Comparison of ENCODE assay signal across 8 cellular contexts in the genomic region with DNA sequence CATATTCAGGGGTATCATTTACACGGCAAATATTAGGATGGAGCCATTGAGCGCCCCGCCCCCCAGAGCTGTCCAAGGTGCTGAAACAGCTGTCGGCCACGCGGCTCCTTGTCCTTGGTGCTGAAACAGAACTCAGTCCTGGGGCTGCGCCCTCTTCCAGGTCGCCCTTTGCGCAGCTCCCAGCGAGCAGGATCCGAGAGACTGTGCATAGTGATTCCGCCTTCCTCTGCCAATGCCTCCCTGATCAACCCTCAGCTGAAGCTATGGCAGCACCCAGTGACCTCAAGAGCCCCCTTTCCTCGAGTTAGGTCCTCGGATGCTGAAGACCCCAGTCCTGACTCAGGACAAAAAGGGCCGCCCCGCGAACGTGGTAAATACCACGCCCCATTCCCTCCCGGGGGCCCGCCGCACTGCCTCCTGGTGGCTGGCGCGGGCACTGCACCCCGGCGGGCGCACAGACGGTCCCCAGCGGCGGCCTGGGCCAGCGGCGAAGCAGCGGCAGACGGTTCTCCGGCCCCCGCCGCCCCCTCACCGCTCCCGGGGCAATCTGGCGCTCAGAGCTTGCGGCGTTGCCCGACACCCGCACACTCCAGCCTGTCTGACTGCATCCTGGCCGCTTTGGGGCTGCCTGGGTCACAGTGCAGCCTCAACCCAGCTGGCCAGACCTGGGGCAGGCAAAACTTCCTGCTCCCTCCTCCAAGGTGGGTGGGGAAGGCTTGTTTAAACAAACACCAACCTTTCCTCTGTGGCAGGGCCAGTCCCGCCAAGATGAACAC. TPM values are rescaled to one million over a fixed set of nuclear protein-coding genes. Genes with fewer than 3 reads are reported as not detected.
DNase-seq lines count a peak whose midpoint lies in the region; ATAC-seq and TF ChIP-seq lines count a peak whose summit lies in the region.

No MANE protein-coding gene starts in this region.

- H3K4me3 ChIP-seq in kidney epithelial cell (ENCODE audit: low read depth, low read length), result no peak overlapping the region

- peak; percentile 51 for TF ChIP-seq CTCF in kidney epithelial cell (IDR thresholded peaks at IDR 0.05; ENCODE audit: insufficient read depth, low read length, poor library complexity, severe bottlenecking)

- peaks cover 49% of the 10 kb centered on the region for H3K27me3 ChIP-seq in kidney epithelial cell (ENCODE audit: control insufficient read depth, insufficient read depth, low read length)

- no peak overlapping the region for H3K27ac ChIP-seq in caudate nucleus (ENCODE audit: low read depth, low read length)

- no peaks in the 10 kb centered on the region for H3K36me3 ChIP-seq in kidney epithelial cell (ENCODE audit: control insufficient read depth, insufficient read depth, low read length)

- peak; percentile 76 for DNase-seq in Caki2 (ENCODE audit: low read depth)
- peak; percentile 82 for DNase-seq in LoVo (ENCODE audit: low spot score)
- DNase-seq in activated CD4-positive, CD25-positive, alpha-beta regulatory T cell treated with anti-CD3 and anti-CD28 coated beads, Interleukin-2, amount 50 U/mL, for 16 hours (ENCODE audit: low read depth, low spot score), result peak; percentile 28
- peak in 37 of 61 donors; percentile 5 to 69 (median 27) for DNase-seq in caudate nucleus (lab: John Stamatoyannopoulos, UW)
- no peak for DNase-seq in kidney epithelial cell (ENCODE audit: low read depth)
- peak; percentile 47 to 69 for DNase-seq in stimulated activated CD4-positive, alpha-beta T cell treated with anti-CD3 and anti-CD28 coated beads, Interleukin-1b, Interleukin-23, amount 100 ng/mL, for 4 hours (ENCODE audit: low read depth in 2 of 2)

- ATAC-seq in HG02642 (IDR thresholded peaks at IDR 0.05; ENCODE audit: poor library complexity, unreplicated experiment) (no peak), GM18870 (IDR thresholded peaks at IDR 0.05; ENCODE audit: unreplicated experiment) (no peak)

- in situ Hi-C loops in Caki2 (cut with HindIII; ENCODE audit: low pct_unique_long_range_greater_than_20kb, low sequenced_read_pairs), result no loop called here

RNA-seq across cellular contexts. Expression of a gene that starts 13.4 kb away (rescaled TPM):
- 0.41 and 2.0 TPM in 2 replicates for total RNA-seq in Caki2 (2014; rRNA removed; shearing (Covaris generic); ENCODE audit: low replicate concordance)
- total RNA-seq in kidney epithelial cell, result 12.7 and 15.9 TPM in 2 replicates

RNA-seq across cellular contexts. Expression of a gene that starts 58.9 kb away (rescaled TPM):
- total RNA-seq in Caki2 (2014; rRNA removed; shearing (Covaris generic); ENCODE audit: low replicate concordance), result not detected in 2 replicates
- total RNA-seq in kidney epithelial cell, result 0.25 TPM in 1 of 2 replicates, not detected in the other
